In the genomic region with DNA sequence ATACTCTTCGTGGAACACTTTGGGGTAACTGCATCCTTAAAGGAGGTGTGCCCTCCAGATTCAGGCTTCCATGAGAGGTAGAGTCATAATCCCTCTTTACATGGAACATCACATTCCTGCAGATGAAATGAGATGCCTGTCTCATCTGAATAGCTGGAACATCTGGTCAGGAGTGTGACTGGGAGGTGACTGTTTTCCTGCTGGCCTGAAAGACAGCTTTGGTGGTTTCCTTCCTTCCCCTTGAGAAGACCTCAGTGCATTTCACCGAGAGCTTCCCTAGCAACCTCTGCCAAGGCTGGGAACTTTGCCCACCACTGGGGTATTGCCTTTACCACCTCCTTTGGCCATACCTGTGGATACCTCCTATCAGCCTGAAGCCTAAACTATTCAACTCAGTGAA, we compare ENCODE assay signal across 27 cellular contexts. TPM values are rescaled to one million over a fixed set of nuclear protein-coding genes. Genes with fewer than 3 reads are reported as not detected.
A peak's percentile ranks its signal among the peaks of the same experiment; 100 is the strongest.
DNase-seq lines count a peak whose midpoint lies in the region; ATAC-seq and TF ChIP-seq lines count a peak whose summit lies in the region.
"Had no signal": no experiment of that assay in that cellular context is flagged by ENCODE, and none has a peak within 500 bp of the region (broad histone marks: within the 10 kb centered on the region; RNA-seq: fewer than 3 reads in every experiment).

No MANE protein-coding gene starts in this region.

- no peak for TF ChIP-seq POLR2A in sigmoid colon (IDR thresholded peaks at IDR 0.05)

- H3K79me2 ChIP-seq in ACC112 (ENCODE audit: control insufficient read depth, insufficient read depth, low read length, unreplicated experiment), result peaks cover 49% of the 10 kb centered on the region

- peaks cover 8% of the 10 kb centered on the region for H3K36me3 ChIP-seq in ACC112 (ENCODE audit: insufficient read depth, low read length)
- peaks cover 16% of the 10 kb centered on the region for H3K36me3 ChIP-seq in MG63
- H3K36me3 ChIP-seq in sigmoid colon, result no peaks in the 10 kb centered on the region
- H3K36me3 ChIP-seq: left ventricle myocardium inferior, thoracic aorta had no signal

- H2AFZ ChIP-seq in ACC112 (ENCODE audit: low read length, unreplicated experiment), result no peak overlapping the region

- TF ChIP-seq EP300 in sigmoid colon (IDR thresholded peaks at IDR 0.05), result no peak

- 85 to 95% methylated on average over 2 of the region's 2 CpGs for WGBS in sigmoid colon, 2 donors

- H3K9me3 ChIP-seq in MG63 (no peaks in the 10 kb centered on the region; the same call in 1 of the 2 replicates), sigmoid colon (no peaks in the 10 kb centered on the region)
- H3K9me3 ChIP-seq: SJSA1, thoracic aorta had no signal

- intact Hi-C loops in sigmoid colon (cut with DNase I), result no loop called here

- TF ChIP-seq CTCF in epithelial cell of esophagus (IDR thresholded peaks at IDR 0.05; ENCODE audit: insufficient read depth, low read depth, low read length, missing control alignments) (no peak), sigmoid colon (IDR thresholded peaks at IDR 0.05) (no peak)

- H3K4me3 ChIP-seq in ACC112 (ENCODE audit: low read depth, low read length), result no peak overlapping the region
- no peak overlapping the region for H3K4me3 ChIP-seq in MG63
- no peak overlapping the region for H3K4me3 ChIP-seq in epithelial cell of esophagus (ENCODE audit: low read length)
- no peak overlapping the region for H3K4me3 ChIP-seq in sigmoid colon
- H3K4me3 ChIP-seq: left ventricle myocardium inferior, SJSA1, thoracic aorta had no signal

- no peak for ATAC-seq in GM19023 (IDR thresholded peaks at IDR 0.05; ENCODE audit: unreplicated experiment)
- ATAC-seq: activated CD4-positive, CD25-positive, alpha-beta regulatory T cell treated with anti-CD3 and anti-CD28 coated beads, Interleukin-2, amount 50 U/mL, for 24 hours; CD8-positive, alpha-beta T cell; stimulated activated effector memory CD8-positive, alpha-beta T cell treated with anti-CD3 and anti-CD28 coated beads, Interleukin-12 subunit alpha, Interleukin-12 subunit beta, amount 100 ng/mL, for 72 hours had no signal

- DNase-seq in GDM1 (lab: John Stamatoyannopoulos, UW) (peak; percentile 22), MG63 (peak; percentile 44), epithelial cell of esophagus (ENCODE audit: low read depth) (peak; percentile 54), NCI-H2196 treated with DMSO at 0.1 percent for 48 hours (lab: John Stamatoyannopoulos, UW; ENCODE audit: unreplicated experiment) (no peak), cerebellar nuclear complex (lab: John Stamatoyannopoulos, UW) (no peak), sigmoid colon (no peak)
- DNase-seq: ACHN; CD8-positive, alpha-beta T cell; cortex of kidney; DMS79 treated with DMSO at 0.1 percent for 48 hours; GOT3; left ventricle myocardium inferior; NCI-H1436 treated with DMSO at 0.1 percent for 48 hours; NCI-H2171 treated with DMSO at 0.1 percent for 48 hours; NCI-H748 treated with DMSO at 0.1 percent for 48 hours; OCI-M1; retina; stimulated activated CD4-positive, alpha-beta T cell treated with anti-CD3 and anti-CD28 coated beads, Interleukin-15, amount 100 ng/mL, for 24 hours had no signal

- H3K27ac ChIP-seq in ACC112 (ENCODE audit: low read depth, low read length) (peak overlapping the region; percentile 7; the same call in 1 of the 2 replicates), sigmoid colon (no peak overlapping the region)
- H3K27ac ChIP-seq: left ventricle myocardium inferior, SJSA1, thoracic aorta had no signal

- H3K27me3 ChIP-seq in ACC112 (ENCODE audit: insufficient read depth, low read length) (no peaks in the 10 kb centered on the region), MG63 (no peaks in the 10 kb centered on the region), sigmoid colon (no peaks in the 10 kb centered on the region)
- H3K27me3 ChIP-seq: SJSA1 had no signal

- H3K4me1 ChIP-seq in ACC112 (ENCODE audit: control insufficient read depth, insufficient read depth, low read length, unreplicated experiment) (peaks cover 38% of the 10 kb centered on the region), sigmoid colon (peaks cover 0 to 17% (median 9%) of the 10 kb centered on the region in 4 donors)
- H3K4me1 ChIP-seq: SJSA1 had no signal

RNA-seq across cellular contexts. Expression of gene GUCA2A, which starts 46.7 kb away (rescaled TPM):
- total RNA-seq in MG63 (2014; rRNA removed; shearing (Covaris generic); ENCODE audit: low replicate concordance), result not detected in 2 replicates
- 1 to 10 TPM in 1 of 4 donors, not detected in 3; 2.2 TPM for total RNA-seq in sigmoid colon
- polyA plus RNA-seq in sigmoid colon, result 100 to 1,000 TPM; 476 to 950 (median 570) TPM
- total RNA-seq: activated CD8-positive, alpha-beta memory T cell treated with anti-CD3 and anti-CD28 coated beads for 36 hours; CD8-positive, alpha-beta T cell; epithelial cell of proximal tubule; left ventricle myocardium inferior; SJSA1; T-helper 2 cell treated with Interferon-gamma antibody and Interleukin-4, amounts not matched to agents 100 ng/mL and 5 ng/mL, for 36 hours; thoracic aorta had no signal

RNA-seq across cellular contexts. Expression of gene GUCA2B, which starts 58.0 kb away (rescaled TPM):
- total RNA-seq in MG63 (2014; rRNA removed; shearing (Covaris generic); ENCODE audit: low replicate concordance), result not detected in 2 replicates
- 1 to 10 TPM in 1 of 4 donors, not detected in 3; 6.7 TPM for total RNA-seq in sigmoid colon
- 100 to 1,000 TPM; 168 to 874 (median 480) TPM for polyA plus RNA-seq in sigmoid colon
- total RNA-seq: activated CD8-positive, alpha-beta memory T cell treated with anti-CD3 and anti-CD28 coated beads for 36 hours; CD8-positive, alpha-beta T cell; epithelial cell of proximal tubule; left ventricle myocardium inferior; SJSA1; T-helper 2 cell treated with Interferon-gamma antibody and Interleukin-4, amounts not matched to agents 100 ng/mL and 5 ng/mL, for 36 hours; thoracic aorta had no signal

Comparison
In these comparisons a context has a peak if more than half of its experiments do, and no peak if none do; other contexts are left out.
1. DNase-seq: peak in GDM1 (single experiment), MG63 (single experiment) and epithelial cell of esophagus (single experiment); none in NCI-H2196 treated with DMSO at 0.1 percent for 48 hours (single experiment), cerebellar nuclear complex (0 of 2) and sigmoid colon (single experiment).